In genomic region chr15:25860885-25861866, GRCh38 we compare ENCODE assay signal across 8 cellular contexts. TPM values are rescaled to one million over a fixed set of nuclear protein-coding genes. Genes with fewer than 3 reads are reported as not detected.
DNase-seq lines count a peak whose midpoint lies in the region; ATAC-seq and TF ChIP-seq lines count a peak whose summit lies in the region.

No MANE protein-coding gene starts in this region.

- H3K27ac ChIP-seq in esophagus muscularis mucosa (replicated peaks in 1 of 4): peak overlapping the region; percentile 91 to 97 (median 94)

- peaks cover 9 to 76% (median 61%) of the 10 kb centered on the region in 4 donors for H3K4me1 ChIP-seq in esophagus muscularis mucosa

- H3K27me3 Mint-ChIP-seq in Calu3 (ENCODE audit: unreplicated experiment) (no peaks in the 10 kb centered on the region), T-cell (peaks cover 0 to 7% of the 10 kb centered on the region in 2 donors)

- H3K9me3 Mint-ChIP-seq in Calu3 (ENCODE audit: low read depth, unreplicated experiment): no peaks in the 10 kb centered on the region
- no peaks in the 10 kb centered on the region for H3K9me3 Mint-ChIP-seq in T-cell

- no peak for TF ChIP-seq EP300 in esophagus muscularis mucosa (IDR thresholded peaks at IDR 0.05)

- intact Hi-C loops in Calu3 (cut with micrococcal nuclease; ENCODE audit: unreplicated experiment): no loop called here
- intact Hi-C loops in esophagus muscularis mucosa (cut with DNase I): loop anchor here (2.0 to 5.0 kb wide), 2 partner anchors 71 to 74 kb away; no protein-coding TSS in a partner anchor

- H3K4me3 ChIP-seq in esophagus muscularis mucosa (peak overlapping the region; percentile 73 to 91 (median 78)), skeletal muscle cell (ENCODE audit: low read depth, low read length) (peak overlapping the region; percentile 65)

- peak; percentile 35 to 58 (median 49) for ATAC-seq in T-cell (replicated peaks in 1 of 4)
- ATAC-seq in GM18870 (IDR thresholded peaks at IDR 0.05; ENCODE audit: unreplicated experiment): no peak
- ATAC-seq in HG03045 (IDR thresholded peaks at IDR 0.05; ENCODE audit: unreplicated experiment): no peak
- ATAC-seq in HG02798 (IDR thresholded peaks at IDR 0.05; ENCODE audit: poor library complexity, unreplicated experiment): no peak

- H3K27ac Mint-ChIP-seq in Calu3 (ENCODE audit: unreplicated experiment) (no peak overlapping the region), T-cell (peak overlapping the region; percentile 97 to 100)

- H3K9me3 ChIP-seq in esophagus muscularis mucosa: no peaks in the 10 kb centered on the region

- CTCF ChIA-PET in Calu3 (lab: Charles Lee) (no interaction called here), T-cell (lab: Charles Lee) (interaction anchor here (0.9 to 1.4 kb wide), 5 partner anchors 14 to 78 kb away, joined by 3 to 5 read pairs (median 3); no protein-coding TSS in a partner anchor)

- no peak for TF ChIP-seq POLR2A in esophagus muscularis mucosa (IDR thresholded peaks at IDR 0.05; ENCODE audit: low read depth)

- POLR2A ChIA-PET in T-cell (lab: Charles Lee): interaction anchor here (0.5 to 0.9 kb wide), 3 partner anchors 45 to 946 kb away, joined by 3 to 5 read pairs (median 4); no protein-coding TSS in a partner anchor

- H3K4me3 Mint-ChIP-seq in Calu3 (ENCODE audit: low read depth, unreplicated experiment) (no peak overlapping the region), T-cell (peak overlapping the region; percentile 96 to 97 (median 97))

- BruUV-seq in Calu3 (replicated peaks; lab: Mats Ljungman, UMichigan): TSS peak; percentile 31

- 42% methylated on average over 17 of the region's 20 CpGs for WGBS in esophagus muscularis mucosa

- no peak for TF ChIP-seq CTCF in Calu3 (IDR thresholded peaks at IDR 0.05; ENCODE audit: unreplicated experiment)
- TF ChIP-seq CTCF in esophagus muscularis mucosa (IDR thresholded peaks at IDR 0.05): no peak

- H3K4me1 Mint-ChIP-seq in Calu3 (ENCODE audit: low read depth, unreplicated experiment) (no peaks in the 10 kb centered on the region), T-cell (peaks cover 58 to 64% (median 61%) of the 10 kb centered on the region in 3 donors)

- DNase-seq in Calu3 (no peak), T-cell (peak in 28 of 34 experiments; percentile 25 to 68 (median 45)), esophagus muscularis mucosa (ENCODE audit: extremely low spot score) (no peak), skeletal muscle cell (ENCODE audit: low read depth) (no peak), HCEC 1CT (no peak)

- H3K36me3 ChIP-seq in esophagus muscularis mucosa: peaks cover 0 to 15% (median 0%) of the 10 kb centered on the region in 4 donors

- H3K36me3 Mint-ChIP-seq in Calu3 (ENCODE audit: insufficient read depth, unreplicated experiment) (no peaks in the 10 kb centered on the region), T-cell (peaks cover 14% of the 10 kb centered on the region)

- H3K27me3 ChIP-seq in esophagus muscularis mucosa: no peaks in the 10 kb centered on the region

RNA-seq across cellular contexts. Expression of gene ATP10A, which starts 2.0 kb away (rescaled TPM):
- 2.6 and 3.0 TPM in 2 replicates for total RNA-seq in Calu3 (2022)
- total RNA-seq in T-cell: 10 to 100 TPM; 37.3 to 65.5 (median 53.4) TPM
- total RNA-seq in esophagus muscularis mucosa: 10 to 100 TPM; 23.9 to 51.9 (median 32.6) TPM

Comparison
In these comparisons a context has a peak if more than half of its experiments do, and no peak if none do; other contexts are left out.
1. DNase-seq: peak in T-cell (28 of 34); none in Calu3 (single experiment), esophagus muscularis mucosa (single experiment), skeletal muscle cell (single experiment) and HCEC 1CT (single experiment).
2. ATAC-seq: peak in T-cell (4 of 4); none in GM18870 (single experiment), HG03045 (single experiment) and HG02798 (single experiment).